Comparison of ENCODE assay signal across 6 cellular contexts in the genomic region with DNA sequence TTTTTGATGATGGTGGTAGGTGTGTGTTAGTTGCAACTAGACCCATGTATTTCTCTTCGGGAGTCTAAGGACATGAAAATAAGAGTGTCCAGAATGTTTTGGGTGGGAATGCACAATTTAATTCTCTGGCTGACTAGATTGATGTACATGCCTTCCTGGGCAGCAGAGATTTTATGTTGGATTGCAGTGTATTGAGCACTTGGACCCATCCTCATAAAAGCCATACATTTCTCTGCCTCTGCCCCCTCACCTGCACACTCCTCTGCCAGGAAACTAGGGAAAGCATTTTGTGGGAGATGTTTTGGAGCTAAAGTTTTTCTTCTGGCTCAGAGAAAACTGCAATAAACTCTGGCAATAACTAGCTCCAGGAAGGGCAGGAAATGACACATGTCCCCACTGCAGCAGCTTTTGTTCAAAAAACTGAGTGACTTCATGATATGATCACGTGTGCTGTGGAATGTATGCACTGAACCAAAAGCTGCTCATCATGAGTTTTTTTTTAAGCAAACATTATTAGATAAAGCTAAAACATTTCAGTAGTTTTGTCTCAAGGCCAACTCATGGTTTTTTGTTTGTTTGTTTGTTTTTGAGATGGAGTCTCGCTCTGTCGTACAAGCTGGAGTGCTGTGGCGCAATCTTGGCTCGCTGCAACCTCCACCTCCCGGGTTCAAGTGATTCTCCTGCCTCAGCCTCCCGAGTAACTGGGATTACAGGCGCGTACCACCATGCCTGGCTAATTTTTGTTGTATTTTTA. TPM values are rescaled to one million over a fixed set of nuclear protein-coding genes. Genes with fewer than 3 reads are reported as not detected.
DNase-seq lines count a peak whose midpoint lies in the region; ATAC-seq, FAIRE-seq and TF ChIP-seq lines count a peak whose summit lies in the region.

No MANE protein-coding gene starts in this region.

- peak overlapping the region; percentile 92 for H3K4me2 ChIP-seq in keratinocyte (ENCODE audit: control insufficient read depth, extremely low read depth, insufficient read depth, low read depth, low read length)

- H3K36me3 ChIP-seq in CD8-positive, alpha-beta T cell (ENCODE audit: insufficient read depth, low read length), result no peaks in the 10 kb centered on the region
- H3K36me3 ChIP-seq in keratinocyte (ENCODE audit: control insufficient read depth in 2 of 2, extremely low read depth in 1 of 2, insufficient read depth in 2 of 2, low read length in 2 of 2), result peaks cover 2 to 4% of the 10 kb centered on the region in 2 experiments

- TF ChIP-seq CTCF in CD8-positive, alpha-beta T cell (IDR thresholded peaks at IDR 0.05), result no peak
- no peak for TF ChIP-seq CTCF in keratinocyte (optimal IDR thresholded peaks at IDR 0.05 in 1 of 3, IDR thresholded peaks at IDR 0.05 in 1 of 3, conservative IDR thresholded peaks at IDR 0.05 in 1 of 3; ENCODE audit: extremely low read depth in 1 of 3, insufficient read depth in 2 of 3, low read length in 3 of 3)

- no peaks in the 10 kb centered on the region for H3K9me3 Mint-ChIP-seq in CD8-positive, alpha-beta T cell

- H3K27me3 ChIP-seq in CD8-positive, alpha-beta T cell (ENCODE audit: insufficient read depth, low read length), result no peaks in the 10 kb centered on the region
- no peaks in the 10 kb centered on the region for H3K27me3 ChIP-seq in keratinocyte (ENCODE audit: control insufficient read depth, extremely low read depth, insufficient read depth, low read length)

- H4K20me1 ChIP-seq in keratinocyte (ENCODE audit: control insufficient read depth, extremely low read depth, insufficient read depth, low read length), result no peaks in the 10 kb centered on the region

- H3K4me1 ChIP-seq in CD8-positive, alpha-beta T cell (ENCODE audit: insufficient read depth, low read length), result peaks cover 13% of the 10 kb centered on the region
- H3K4me1 ChIP-seq in keratinocyte (ENCODE audit: control insufficient read depth, extremely low read depth, insufficient read depth, low read length), result peaks cover 21% of the 10 kb centered on the region

- DNase-seq in CD8-positive, alpha-beta T cell, result peak in 3 of 7 experiments; percentile 16 to 35 (median 33)
- DNase-seq in T-helper 17 cell, result no peak
- no peak for DNase-seq in keratinocyte (ENCODE audit: low read depth, low spot score)
- DNase-seq in erythroblast (lab: John Stamatoyannopoulos, UW), result no peak

- H3K36me3 Mint-ChIP-seq in CD8-positive, alpha-beta T cell, result peaks cover 16% of the 10 kb centered on the region
- no peaks in the 10 kb centered on the region for H3K36me3 Mint-ChIP-seq in T-helper 17 cell (ENCODE audit: low read depth)

- CTCF ChIA-PET in CD8-positive, alpha-beta T cell (lab: Charles Lee), result interaction anchor here (1.5 kb wide), 1 partner anchor 55 kb away, joined by 3 read pairs; no protein-coding TSS in a partner anchor

- H3K9ac ChIP-seq in keratinocyte (ENCODE audit: control insufficient read depth, extremely low read depth, insufficient read depth, low read length), result peak overlapping the region; percentile 56

- no peaks in the 10 kb centered on the region for H3K9me3 ChIP-seq in CD8-positive, alpha-beta T cell (ENCODE audit: low read length)
- H3K9me3 ChIP-seq in T-helper 17 cell (ENCODE audit: control insufficient read depth, low read length, poor library complexity, severe bottlenecking) (no peaks in the 10 kb centered on the region), keratinocyte (ENCODE audit: control insufficient read depth, low read depth, low read length) (no peaks in the 10 kb centered on the region)

- TF ChIP-seq POLR2A in erythroblast (IDR thresholded peaks at IDR 0.05; ENCODE audit: low read length), result no peak

- peaks cover 15% of the 10 kb centered on the region for H3K4me1 Mint-ChIP-seq in CD8-positive, alpha-beta T cell (ENCODE audit: low read depth)
- peaks cover 8% of the 10 kb centered on the region for H3K4me1 Mint-ChIP-seq in T-helper 17 cell

- no peaks in the 10 kb centered on the region for H3K79me2 ChIP-seq in keratinocyte (ENCODE audit: control insufficient read depth, insufficient read depth, low read length)

- dilution Hi-C loops in keratinocyte (cut with MboI; ENCODE audit: extremely low pct_ligation_motif_present, low sequenced_read_pairs), result no loop called here

- POLR2A ChIA-PET in CD8-positive, alpha-beta T cell (lab: Charles Lee), result no interaction called here

- H3K4me3 ChIP-seq in CD8-positive, alpha-beta T cell (ENCODE audit: low read depth, low read length), result no peak overlapping the region
- peak overlapping the region in 2 of 3 experiments; percentile 35 to 41 for H3K4me3 ChIP-seq in keratinocyte (ENCODE audit: control insufficient read depth in 2 of 3, extremely low read depth in 1 of 3, insufficient read depth in 2 of 3, low read depth in 1 of 3, low read length in 3 of 3)

- peak; percentile 96 for FAIRE-seq in keratinocyte (lab: Jason Lieb, UNC)

- H3K27ac Mint-ChIP-seq in CD8-positive, alpha-beta T cell, result peak overlapping the region; percentile 86
- H3K27ac Mint-ChIP-seq in T-helper 17 cell, result peak overlapping the region; percentile 80

- intact Hi-C loops in CD8-positive, alpha-beta T cell (cut with DNase I, micrococcal nuclease), result loop anchor here in 1 of 2 experiments (2.0 kb wide), 1 partner anchor 33 kb away; no protein-coding TSS in a partner anchor

- H3K4me3 Mint-ChIP-seq in CD8-positive, alpha-beta T cell, result no peak overlapping the region
- H3K4me3 Mint-ChIP-seq in T-helper 17 cell, result no peak overlapping the region

- H3K27ac ChIP-seq in CD8-positive, alpha-beta T cell (ENCODE audit: low read depth, low read length), result no peak overlapping the region
- peak overlapping the region; percentile 84 for H3K27ac ChIP-seq in keratinocyte (ENCODE audit: control insufficient read depth, insufficient read depth, low read length)

- no peak overlapping the region for H2AFZ ChIP-seq in keratinocyte (ENCODE audit: control insufficient read depth, low read length)

- no peaks in the 10 kb centered on the region for H3K27me3 Mint-ChIP-seq in CD8-positive, alpha-beta T cell (ENCODE audit: low read depth)
- H3K27me3 Mint-ChIP-seq in T-helper 17 cell, result no peaks in the 10 kb centered on the region

- ATAC-seq in CD8-positive, alpha-beta T cell, result peak; percentile 95
- ATAC-seq in T-helper 17 cell (peak; percentile 82), GM18868 (IDR thresholded peaks at IDR 0.05; ENCODE audit: unreplicated experiment) (no peak), GM21529 (IDR thresholded peaks at IDR 0.05; ENCODE audit: unreplicated experiment) (no peak)

- no peaks in the 10 kb centered on the region for H3K9me1 ChIP-seq in keratinocyte (ENCODE audit: control insufficient read depth, extremely low read depth, insufficient read depth, low read length)

RNA-seq across cellular contexts. Expression of a gene that starts 17.6 kb away (rescaled TPM):
- 10 to 100 TPM; 79.6 to 85.0 TPM for total RNA-seq in CD8-positive, alpha-beta T cell
- total RNA-seq in T-helper 17 cell, result 10 to 100 TPM; 47.8 to 64.6 TPM
- 27.1 to 33.5 TPM (median 28.7 TPM) in 3 replicates for polyA plus RNA-seq in keratinocyte
- 31.3 TPM for polyA plus RNA-seq in keratinocyte (2011; ENCODE audit: low read depth)
- polyA plus RNA-seq in keratinocyte (2011; cell fraction: cytosol; rRNA removed), result 19.5 and 30.5 TPM in 2 replicates
- polyA plus RNA-seq in keratinocyte (2011; cell fraction: nucleus; rRNA removed), result 27.9 and 37.2 TPM in 2 replicates
- polyA plus RNA-seq in keratinocyte (2012; ENCODE audit: low replicate concordance), result 15.7 and 25.3 TPM in 2 replicates
- 14.7 to 57.6 TPM (median 34.9 TPM) in 3 replicates for polyA minus RNA-seq in keratinocyte
- polyA minus RNA-seq in keratinocyte (2011; cell fraction: cytosol; rRNA and poly(A)+ RNA removed), result 21.5 TPM
- 10.7 and 29.2 TPM in 2 replicates for polyA minus RNA-seq in keratinocyte (2011; cell fraction: nucleus; rRNA and poly(A)+ RNA removed)

RNA-seq across cellular contexts. Expression of a gene that starts 34.2 kb away (rescaled TPM):
- total RNA-seq in CD8-positive, alpha-beta T cell, result 1 to 10 TPM; 6.9 to 8.6 TPM
- 10 to 100 TPM; 27.0 to 30.2 TPM for total RNA-seq in T-helper 17 cell
- 0.08 to 0.18 TPM (median 0.13 TPM) in 3 replicates for polyA plus RNA-seq in keratinocyte
- not detected for polyA plus RNA-seq in keratinocyte (2011; ENCODE audit: low read depth)
- 0.03 and 0.07 TPM in 2 replicates for polyA plus RNA-seq in keratinocyte (2011; cell fraction: cytosol; rRNA removed)
- 0.08 and 0.15 TPM in 2 replicates for polyA plus RNA-seq in keratinocyte (2011; cell fraction: nucleus; rRNA removed)
- 0.11 and 0.16 TPM in 2 replicates for polyA plus RNA-seq in keratinocyte (2012; ENCODE audit: low replicate concordance)
- polyA minus RNA-seq in keratinocyte, result 0.07 to 0.35 TPM (median 0.16 TPM) in 3 replicates
- not detected for polyA minus RNA-seq in keratinocyte (2011; cell fraction: cytosol; rRNA and poly(A)+ RNA removed)
- polyA minus RNA-seq in keratinocyte (2011; cell fraction: nucleus; rRNA and poly(A)+ RNA removed), result 0.11 and 0.31 TPM in 2 replicates

RNA-seq across cellular contexts. Expression of a gene that starts 36.6 kb away (rescaled TPM):
- 10 to 100 TPM; 72.5 to 78.5 TPM for total RNA-seq in CD8-positive, alpha-beta T cell
- total RNA-seq in T-helper 17 cell, result 10 to 100 TPM; 88.4 to 93.9 TPM
- 16.7 to 18.8 TPM (median 18.1 TPM) in 3 replicates for polyA plus RNA-seq in keratinocyte
- polyA plus RNA-seq in keratinocyte (2011; ENCODE audit: low read depth), result 23.2 TPM
- polyA plus RNA-seq in keratinocyte (2011; cell fraction: cytosol; rRNA removed), result 9.8 and 15.1 TPM in 2 replicates
- polyA plus RNA-seq in keratinocyte (2011; cell fraction: nucleus; rRNA removed), result 65.7 and 69.2 TPM in 2 replicates
- 13.4 and 17.7 TPM in 2 replicates for polyA plus RNA-seq in keratinocyte (2012; ENCODE audit: low replicate concordance)
- 30.2 to 39.4 TPM (median 35.2 TPM) in 3 replicates for polyA minus RNA-seq in keratinocyte
- 10.6 TPM for polyA minus RNA-seq in keratinocyte (2011; cell fraction: cytosol; rRNA and poly(A)+ RNA removed)
- 30.2 and 51.5 TPM in 2 replicates for polyA minus RNA-seq in keratinocyte (2011; cell fraction: nucleus; rRNA and poly(A)+ RNA removed)

RNA-seq across cellular contexts. Expression of a gene that starts 40.6 kb away (rescaled TPM):
- 10 to 100 TPM; 47.4 to 54.6 TPM for total RNA-seq in CD8-positive, alpha-beta T cell
- total RNA-seq in T-helper 17 cell, result 10 to 100 TPM; 59.9 to 63.1 TPM
- polyA plus RNA-seq in keratinocyte, result 31.6 to 61.0 TPM (median 51.3 TPM) in 3 replicates
- 12.1 TPM for polyA plus RNA-seq in keratinocyte (2011; ENCODE audit: low read depth)
- 14.9 and 23.2 TPM in 2 replicates for polyA plus RNA-seq in keratinocyte (2011; cell fraction: cytosol; rRNA removed)
- 164 and 203 TPM in 2 replicates for polyA plus RNA-seq in keratinocyte (2011; cell fraction: nucleus; rRNA removed)
- polyA plus RNA-seq in keratinocyte (2012; ENCODE audit: low replicate concordance), result 13.7 and 43.9 TPM in 2 replicates
- 23.6 to 71.5 TPM (median 61.3 TPM) in 3 replicates for polyA minus RNA-seq in keratinocyte
- polyA minus RNA-seq in keratinocyte (2011; cell fraction: cytosol; rRNA and poly(A)+ RNA removed), result 16.3 TPM
- 45.5 and 75.0 TPM in 2 replicates for polyA minus RNA-seq in keratinocyte (2011; cell fraction: nucleus; rRNA and poly(A)+ RNA removed)

RNA-seq across cellular contexts. Expression of a gene that starts 47.9 kb away (rescaled TPM):
- total RNA-seq in CD8-positive, alpha-beta T cell, result not detected
- not detected for total RNA-seq in T-helper 17 cell
- not detected in 3 replicates for polyA plus RNA-seq in keratinocyte
- polyA plus RNA-seq in keratinocyte (2011; ENCODE audit: low read depth), result not detected
- not detected in 2 replicates for polyA plus RNA-seq in keratinocyte (2011; cell fraction: cytosol; rRNA removed)
- not detected in 2 replicates for polyA plus RNA-seq in keratinocyte (2011; cell fraction: nucleus; rRNA removed)
- 0.13 TPM in 1 of 2 replicates, not detected in the other for polyA plus RNA-seq in keratinocyte (2012; ENCODE audit: low replicate concordance)
- polyA minus RNA-seq in keratinocyte, result not detected in 3 replicates
- not detected for polyA minus RNA-seq in keratinocyte (2011; cell fraction: cytosol; rRNA and poly(A)+ RNA removed)
- not detected in 2 replicates for polyA minus RNA-seq in keratinocyte (2011; cell fraction: nucleus; rRNA and poly(A)+ RNA removed)

Comparison
In these comparisons a context has a peak if more than half of its experiments do, and no peak if none do; other contexts are left out.
1. ATAC-seq: peak in CD8-positive, alpha-beta T cell (single experiment) and T-helper 17 cell (single experiment); none in GM18868 (single experiment) and GM21529 (single experiment).